17 cellular contexts compared by ENCODE assay signal in genomic region chr9:124752967-124753366, GRCh38. TPM values are rescaled to one million over a fixed set of nuclear protein-coding genes. Genes with fewer than 3 reads are reported as not detected.
A peak's percentile ranks its signal among the peaks of the same experiment; 100 is the strongest.
DNase-seq lines count a peak whose midpoint lies in the region; TF ChIP-seq lines count a peak whose summit lies in the region.
"Had no signal": no experiment of that assay in that cellular context is flagged by ENCODE, and none has a peak within 500 bp of the region (broad histone marks: within the 10 kb centered on the region; RNA-seq: fewer than 3 reads in every experiment).

No MANE protein-coding gene starts in this region.

- H3K36me3 Mint-ChIP-seq in HFFc6 (ENCODE audit: low read depth), result no peaks in the 10 kb centered on the region

- TF ChIP-seq CTCF in HFFc6 (IDR thresholded peaks at IDR 0.05), result no peak

- no peaks in the 10 kb centered on the region for H3K9me3 Mint-ChIP-seq in HFFc6
- H3K9me3 Mint-ChIP-seq: activated T-helper 2 cell treated with anti-CD3 and anti-CD28 coated beads, Interferon-gamma antibody, Interleukin-2, Interleukin-4, amounts not matched to agents 10 μg/mL and 5 μg/mL and 100 μg/mL, durations not matched to agents 14 hours and 24 hours and 36 hours; nephron had no signal

- H3K4me3 Mint-ChIP-seq in HFFc6, result no peak overlapping the region
- H3K4me3 Mint-ChIP-seq: nephron had no signal

- peaks cover 47% of the 10 kb centered on the region for H3K4me1 Mint-ChIP-seq in HFFc6 (ENCODE audit: low read depth)

- peak overlapping the region; percentile 30; the same call in 1 of the 2 replicates for H3K27ac Mint-ChIP-seq in HFFc6
- H3K27ac Mint-ChIP-seq: activated T-helper 2 cell treated with anti-CD3 and anti-CD28 coated beads, Interferon-gamma antibody, Interleukin-2, Interleukin-4, amounts not matched to agents 10 μg/mL and 5 μg/mL and 100 μg/mL, durations not matched to agents 14 hours and 24 hours and 36 hours; nephron had no signal

- DNase-seq in A172 (ENCODE audit: low spot score) (peak; percentile 71), HFFc6 (peak; percentile 79), amniotic epithelial cell (ENCODE audit: low read depth) (peak; percentile 68), kidney glomerular epithelial cell (lab: John Stamatoyannopoulos, UW) (peak; percentile 45), NCI-H2029 treated with DMSO at 0.1 percent for 48 hours (lab: John Stamatoyannopoulos, UW) (no peak), KG1 (lab: John Stamatoyannopoulos, UW) (no peak), DMS 273 (lab: John Stamatoyannopoulos, UW; ENCODE audit: unreplicated experiment) (no peak)
- DNase-seq in stimulated activated naive CD4-positive, alpha-beta T cell treated with Interleukin-2 at 50 U/mL for 16 hours (lab: John Stamatoyannopoulos, UW), result no peak
- DNase-seq: activated CD4-positive, alpha-beta T cell treated with anti-CD3 and anti-CD28 coated beads, Interleukin-2, amount 50 U/mL, for 4 hours; brain microvascular endothelial cell; head of caudate nucleus; left ventricle myocardium inferior; NCI-H1105; NCI-H446; RPMI8226 had no signal

- peaks cover 6% of the 10 kb centered on the region for H3K27me3 Mint-ChIP-seq in HFFc6 (ENCODE audit: insufficient read depth)

RNA-seq across cellular contexts. Expression of gene NR6A1, which starts 18.1 kb away (rescaled TPM):
- 0.28 and 1.2 TPM in 2 replicates for total RNA-seq in A172 (2014; rRNA removed; shearing (Covaris generic))
- total RNA-seq in HFFc6 (2021; fragmentation: NEBNext Ultra II Directional; extraction: Animal tissue kit (Norgen Biotek cat#: 25700)), result under 1 TPM; 0.05 to 0.26 (median 0.13) TPM

RNA-seq across cellular contexts. Expression of gene OLFML2A, which starts 24.0 kb away (rescaled TPM):
- total RNA-seq in A172 (2014; rRNA removed; shearing (Covaris generic)), result 12.0 and 18.0 TPM in 2 replicates
- total RNA-seq in HFFc6 (2021; fragmentation: NEBNext Ultra II Directional; extraction: Animal tissue kit (Norgen Biotek cat#: 25700)), result under 1 TPM; 0.30 to 0.88 (median 0.36) TPM
- total RNA-seq: activated T-helper 2 cell treated with anti-CD3 and anti-CD28 coated beads, Interferon-gamma antibody, Interleukin-2, Interleukin-4, amounts not matched to agents 10 μg/mL and 5 μg/mL and 100 μg/mL, durations not matched to agents 14 hours and 24 hours and 36 hours had no signal

Comparison
In these comparisons a context has a peak if more than half of its experiments do, and no peak if none do; other contexts are left out.
1. DNase-seq: peak in A172 (single experiment), HFFc6 (single experiment), amniotic epithelial cell (single experiment) and kidney glomerular epithelial cell (single experiment); none in stimulated activated naive CD4-positive, alpha-beta T cell treated with Interleukin-2 at 50 U/mL for 16 hours (single experiment), NCI-H2029 treated with DMSO at 0.1 percent for 48 hours (single experiment), KG1 (single experiment) and DMS 273 (single experiment).